ENCODE assay signal across 16 cellular contexts in genomic region chr4:7287918-7288280, GRCh38.
DNase-seq lines count a peak whose midpoint lies in the region; ATAC-seq and TF ChIP-seq lines count a peak whose summit lies in the region.
"Had no signal": no experiment of that assay in that cellular context is flagged by ENCODE, and none has a peak within 500 bp of the region (broad histone marks: within the 10 kb centered on the region; RNA-seq: fewer than 3 reads in every experiment).

No MANE protein-coding gene starts in this region.

- H3K27me3 ChIP-seq in WERI-Rb-1 (ENCODE audit: insufficient read depth, low read depth, severe bottlenecking) = no peaks in the 10 kb centered on the region
- H3K27me3 ChIP-seq in MG63 = no peaks in the 10 kb centered on the region
- H3K27me3 ChIP-seq: BE2C had no signal

- ATAC-seq in activated CD4-positive, alpha-beta T cell treated with anti-CD3 and anti-CD28 coated beads for 36 hours = no peak
- no peak for ATAC-seq in HG03457 (IDR thresholded peaks at IDR 0.05; ENCODE audit: unreplicated experiment)
- ATAC-seq: GM12878 had no signal

- intact Hi-C loops in activated CD4-positive, alpha-beta T cell treated with anti-CD3 and anti-CD28 coated beads for 36 hours (cut with DNase I, micrococcal nuclease) = no loop called here

- DNase-seq in activated CD4-positive, alpha-beta T cell treated with anti-CD3 and anti-CD28 coated beads for 36 hours = peak; percentile 13
- DNase-seq in activated CD4-positive, alpha-beta T cell treated with anti-CD3 and anti-CD28 coated beads, Interleukin-2, amount 50 U/mL, for 1 hour = no peak
- peak; percentile 62 for DNase-seq in D341Med (ENCODE audit: low spot score)
- peak; percentile 84 for DNase-seq in WERI-Rb-1
- no peak for DNase-seq in MG63
- no peak for DNase-seq in AML-193 (lab: John Stamatoyannopoulos, UW)
- DNase-seq: BE2C; CD4-positive, alpha-beta memory T cell; DND-41; EL had no signal

- CTCF ChIA-PET in activated CD4-positive, alpha-beta T cell treated with anti-CD3 and anti-CD28 coated beads for 36 hours (lab: Charles Lee) = no interaction called here

- no peaks in the 10 kb centered on the region for H3K36me3 Mint-ChIP-seq in activated CD4-positive, alpha-beta T cell treated with anti-CD3 and anti-CD28 coated beads for 36 hours (ENCODE audit: low read depth)
- H3K36me3 Mint-ChIP-seq: CD14-positive monocyte; CD4-positive, alpha-beta memory T cell had no signal

- no peaks in the 10 kb centered on the region for H3K9me3 Mint-ChIP-seq in activated CD4-positive, alpha-beta T cell treated with anti-CD3 and anti-CD28 coated beads for 36 hours (ENCODE audit: low read depth)
- H3K9me3 Mint-ChIP-seq: CD4-positive, alpha-beta memory T cell had no signal

- peaks cover 7% of the 10 kb centered on the region for H3K27me3 Mint-ChIP-seq in activated CD4-positive, alpha-beta T cell treated with anti-CD3 and anti-CD28 coated beads for 36 hours

- POLR2A ChIA-PET in activated CD4-positive, alpha-beta T cell treated with anti-CD3 and anti-CD28 coated beads for 36 hours (lab: Charles Lee) = no interaction called here

- TF ChIP-seq CTCF in WERI-Rb-1 (IDR thresholded peaks at IDR 0.05; ENCODE audit: low read depth, low read length) = no peak

- peak overlapping the region; percentile 58 for H3K27ac ChIP-seq in WERI-Rb-1
- H3K27ac ChIP-seq: HL-60, KMS-11 had no signal

- no peak overlapping the region for H3K4me3 Mint-ChIP-seq in activated CD4-positive, alpha-beta T cell treated with anti-CD3 and anti-CD28 coated beads for 36 hours

- no peaks in the 10 kb centered on the region for H3K4me1 Mint-ChIP-seq in activated CD4-positive, alpha-beta T cell treated with anti-CD3 and anti-CD28 coated beads for 36 hours
- H3K4me1 Mint-ChIP-seq: CD14-positive monocyte; CD4-positive, alpha-beta memory T cell had no signal

- H3K9me3 ChIP-seq in WERI-Rb-1 (ENCODE audit: severe bottlenecking) (no peaks in the 10 kb centered on the region), MG63 (no peaks in the 10 kb centered on the region)
- H3K9me3 ChIP-seq: BE2C, HAP-1 had no signal

- H3K36me3 ChIP-seq in WERI-Rb-1 (peaks cover 30% of the 10 kb centered on the region), MG63 (no peaks in the 10 kb centered on the region)
- H3K36me3 ChIP-seq: BE2C, HAP-1 had no signal

- H3K27ac Mint-ChIP-seq in activated CD4-positive, alpha-beta T cell treated with anti-CD3 and anti-CD28 coated beads for 36 hours = no peak overlapping the region
- H3K27ac Mint-ChIP-seq: CD14-positive monocyte; CD4-positive, alpha-beta memory T cell had no signal

- H3K4me3 ChIP-seq in WERI-Rb-1 (ENCODE audit: low read depth, low read length) (no peak overlapping the region), MG63 (no peak overlapping the region)
- H3K4me3 ChIP-seq: GM12878, HAP-1 had no signal

Comparison
In these comparisons a context has a peak if more than half of its experiments do, and no peak if none do; other contexts are left out.
1. DNase-seq: peak in activated CD4-positive, alpha-beta T cell treated with anti-CD3 and anti-CD28 coated beads for 36 hours (single experiment), D341Med (single experiment) and WERI-Rb-1 (single experiment); none in activated CD4-positive, alpha-beta T cell treated with anti-CD3 and anti-CD28 coated beads, Interleukin-2, amount 50 U/mL, for 1 hour (single experiment), MG63 (single experiment) and AML-193 (0 of 2).